ENCODE assay signal across 19 cellular contexts in the genomic region with DNA sequence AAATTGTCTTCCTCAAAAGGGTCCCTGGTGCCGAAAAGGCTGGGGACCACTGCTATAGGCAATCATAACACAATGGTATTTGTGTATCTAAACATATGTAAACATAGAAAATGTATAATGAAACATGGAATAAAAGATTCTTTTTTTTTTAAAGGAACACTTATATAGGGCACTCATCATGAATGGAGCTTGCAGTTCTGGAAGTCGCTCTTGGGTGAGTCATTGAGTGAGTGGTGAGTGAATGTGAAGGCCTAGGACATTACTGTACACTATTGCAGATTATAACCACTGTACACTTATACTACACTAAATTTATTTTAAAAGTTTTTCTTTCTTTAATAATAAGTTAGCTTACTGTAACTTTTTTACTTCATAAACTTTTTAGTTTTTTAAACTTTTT.
DNase-seq lines count a peak whose midpoint lies in the region; ATAC-seq and TF ChIP-seq lines count a peak whose summit lies in the region.
"Had no signal": no experiment of that assay in that cellular context is flagged by ENCODE, and none has a peak within 500 bp of the region (broad histone marks: within the 10 kb centered on the region; RNA-seq: fewer than 3 reads in every experiment).

No MANE protein-coding gene starts in this region.

- no peak for ATAC-seq in HG02884 (IDR thresholded peaks at IDR 0.05; ENCODE audit: unreplicated experiment)
- no peak for ATAC-seq in HG03135 (IDR thresholded peaks at IDR 0.05; ENCODE audit: unreplicated experiment)
- ATAC-seq: activated CD4-positive, CD25-positive, alpha-beta regulatory T cell treated with anti-CD3 and anti-CD28 coated beads, Interleukin-2, amount 50 U/mL, for 24 hours; body of pancreas; gastroesophageal sphincter; GM12878; GM23338 had no signal

- DNase-seq in HS-5 (ENCODE audit: low read depth) (peak; percentile 53), amniotic stem cell (lab: John Stamatoyannopoulos, UW) (peak; percentile 34), fibroblast of mammary gland (ENCODE audit: low read depth) (peak; percentile 90), stromal cell of bone marrow (ENCODE audit: low read depth) (peak; percentile 68), DMS153 treated with DMSO at 0.1 percent for 48 hours (lab: John Stamatoyannopoulos, UW; ENCODE audit: unreplicated experiment) (no peak)
- DNase-seq: activated naive CD4-positive, alpha-beta T cell; body of pancreas; CD4-positive, CD25-positive, alpha-beta regulatory T cell; NCI-H1048; NK-92 treated with Interleukin-12 subunit alpha and Interleukin-12 subunit beta, amount 100 ng/mL, for 24 hours; SHP77 treated with DMSO at 0.1 percent for 48 hours; stimulated activated CD4-positive, alpha-beta T cell treated with anti-CD3 and anti-CD28 coated beads, Interleukin-1b, Interleukin-23, amount 100 ng/mL, for 48 hours; T-helper 2 cell had no signal

- H3K4me3 ChIP-seq in fibroblast of mammary gland (ENCODE audit: control insufficient read depth, low read depth, low read length) = no peak overlapping the region
- H3K4me3 ChIP-seq: body of pancreas, gastroesophageal sphincter, GM12878, GM23338 had no signal

- TF ChIP-seq CTCF in fibroblast of mammary gland (conservative IDR thresholded peaks at IDR 0.05; ENCODE audit: control insufficient read depth, insufficient read depth, low read depth, low read length) = no peak
